1 cellular context compared by ENCODE assay signal in genomic region chr22:42979606-42980005, GRCh38.
TF ChIP-seq lines count a peak whose summit lies in the region.

No MANE protein-coding gene starts in this region.

TF ChIP-seq in IMR-90, 13 proteins besides CTCF, POLR2A, EP300 and RAD21:
- TF ChIP-seq MAZ (IDR thresholded peaks at IDR 0.05; ENCODE audit: borderline replicate concordance, low read depth, low read length) = no peak
- TF ChIP-seq RCOR1 (IDR thresholded peaks at IDR 0.05; ENCODE audit: insufficient replicate concordance, low read length) = no peak
- no peak for TF ChIP-seq ELK1 (IDR thresholded peaks at IDR 0.05; ENCODE audit: borderline replicate concordance, low read depth, low read length)
- no peak for TF ChIP-seq USF2 (IDR thresholded peaks at IDR 0.05; ENCODE audit: low read depth, low read length)
- TF ChIP-seq BHLHE40 (IDR thresholded peaks at IDR 0.05; ENCODE audit: low read depth, low read length) = no peak
- no peak for TF ChIP-seq MAFK (IDR thresholded peaks at IDR 0.05; ENCODE audit: low read depth, low read length)
- TF ChIP-seq RFX5 (IDR thresholded peaks at IDR 0.05; ENCODE audit: low read depth, low read length) = no peak
- no peak for TF ChIP-seq FOS (IDR thresholded peaks at IDR 0.05; ENCODE audit: low read depth, low read length)
- TF ChIP-seq NFE2L2 (IDR thresholded peaks at IDR 0.05; ENCODE audit: low read depth, low read length) = no peak
- TF ChIP-seq CHD1 (IDR thresholded peaks at IDR 0.05; ENCODE audit: low read depth, low read length) = no peak
